ENCODE assay signal across 1 cellular context in the genomic region with DNA sequence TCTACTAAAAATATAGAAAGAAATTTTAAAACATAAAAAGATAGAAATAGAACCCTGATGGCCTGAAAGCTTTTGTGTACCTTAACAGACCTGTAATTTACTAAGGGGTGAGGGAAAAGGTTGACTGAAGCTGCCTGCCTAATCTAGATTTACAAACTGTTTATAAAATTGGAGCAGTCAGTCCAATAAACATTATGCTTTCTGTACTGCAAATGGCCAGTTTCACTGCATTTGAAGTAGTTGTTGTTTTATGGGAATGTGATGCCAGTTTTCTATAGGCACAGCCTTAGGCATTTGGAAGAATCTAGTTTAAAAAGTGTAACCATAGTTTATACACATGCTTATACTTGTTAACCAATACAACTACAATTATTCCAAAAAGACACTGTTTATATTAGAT.
TF ChIP-seq lines count a peak whose summit lies in the region.

No MANE protein-coding gene starts in this region.

TF ChIP-seq in HEK293, 187 proteins besides CTCF, POLR2A, EP300 and RAD21 (continued from another document and continues in another):
- TF ChIP-seq, protein P1, sequence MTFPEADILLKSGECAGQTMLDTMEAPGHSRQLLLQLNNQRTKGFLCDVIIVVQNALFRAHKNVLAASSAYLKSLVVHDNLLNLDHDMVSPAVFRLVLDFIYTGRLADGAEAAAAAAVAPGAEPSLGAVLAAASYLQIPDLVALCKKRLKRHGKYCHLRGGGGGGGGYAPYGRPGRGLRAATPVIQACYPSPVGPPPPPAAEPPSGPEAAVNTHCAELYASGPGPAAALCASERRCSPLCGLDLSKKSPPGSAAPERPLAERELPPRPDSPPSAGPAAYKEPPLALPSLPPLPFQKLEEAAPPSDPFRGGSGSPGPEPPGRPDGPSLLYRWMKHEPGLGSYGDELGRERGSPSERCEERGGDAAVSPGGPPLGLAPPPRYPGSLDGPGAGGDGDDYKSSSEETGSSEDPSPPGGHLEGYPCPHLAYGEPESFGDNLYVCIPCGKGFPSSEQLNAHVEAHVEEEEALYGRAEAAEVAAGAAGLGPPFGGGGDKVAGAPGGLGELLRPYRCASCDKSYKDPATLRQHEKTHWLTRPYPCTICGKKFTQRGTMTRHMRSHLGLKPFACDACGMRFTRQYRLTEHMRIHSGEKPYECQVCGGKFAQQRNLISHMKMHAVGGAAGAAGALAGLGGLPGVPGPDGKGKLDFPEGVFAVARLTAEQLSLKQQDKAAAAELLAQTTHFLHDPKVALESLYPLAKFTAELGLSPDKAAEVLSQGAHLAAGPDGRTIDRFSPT (tag by site-specific recombination; IDR thresholded peaks at IDR 0.05): no peak
- TF ChIP-seq ZNF707 (tag by site-specific recombination; IDR thresholded peaks at IDR 0.05) (no peak), FEZF1 (tag by site-specific recombination; IDR thresholded peaks at IDR 0.05) (peak; percentile 99), ZNF433 (tag by site-specific recombination; IDR thresholded peaks at IDR 0.05; ENCODE audit: low read depth) (no peak), ZNF221 (tag by site-specific recombination; IDR thresholded peaks at IDR 0.05; ENCODE audit: borderline replicate concordance) (no peak), ZXDB (tag by site-specific recombination; IDR thresholded peaks at IDR 0.05) (0 out of 2 replicates have a peak, but pooled peaks have one; percentile 31), ZEB2 (tag by site-specific recombination; IDR thresholded peaks at IDR 0.05) (no peak), RBAK (tag by site-specific recombination; IDR thresholded peaks at IDR 0.05) (no peak), ZNF138 (tag by site-specific recombination; IDR thresholded peaks at IDR 0.05; ENCODE audit: borderline replicate concordance) (no peak), ZNF555 (tag by site-specific recombination; conservative IDR thresholded peaks at IDR 0.05) (no peak), ZNF530 (tag by site-specific recombination; IDR thresholded peaks at IDR 0.05; ENCODE audit: low read depth) (no peak), ZNF394 (tag by site-specific recombination; IDR thresholded peaks at IDR 0.05; ENCODE audit: borderline replicate concordance) (no peak), ZNF174 (tag by site-specific recombination; IDR thresholded peaks at IDR 0.05) (no peak), ZNF169 (tag by site-specific recombination; IDR thresholded peaks at IDR 0.05) (no peak), ZNF292 (tag by site-specific recombination; IDR thresholded peaks at IDR 0.05; ENCODE audit: borderline replicate concordance, low read depth) (no peak), ZNF768 (tag by site-specific recombination; IDR thresholded peaks at IDR 0.05) (no peak), ZNF248 (tag by site-specific recombination; IDR thresholded peaks at IDR 0.05) (no peak), ZNF792 (tag by site-specific recombination; IDR thresholded peaks at IDR 0.05) (no peak), MZF1 (tag by site-specific recombination; IDR thresholded peaks at IDR 0.05; ENCODE audit: borderline replicate concordance) (no peak), SP3 (tag by site-specific recombination; IDR thresholded peaks at IDR 0.05) (no peak), ZNF324 (tag by site-specific recombination; IDR thresholded peaks at IDR 0.05) (no peak), ZNF302 (tag by site-specific recombination; IDR thresholded peaks at IDR 0.05; ENCODE audit: low read depth) (no peak), IKZF3 (tag by site-specific recombination; IDR thresholded peaks at IDR 0.05) (peak; percentile 57; the same call in 1 of the 2 replicates), ZNF843 (tag by site-specific recombination; IDR thresholded peaks at IDR 0.05) (peak; percentile 54; the same call in 1 of the 2 replicates), ZNF76 (tag by site-specific recombination; IDR thresholded peaks at IDR 0.05; ENCODE audit: borderline replicate concordance, low read depth) (no peak), ZNF670 (tag by site-specific recombination; IDR thresholded peaks at IDR 0.05; ENCODE audit: low read depth) (no peak), KLF16 (tag by site-specific recombination; IDR thresholded peaks at IDR 0.05) (no peak), SP2 (tag by site-specific recombination; IDR thresholded peaks at IDR 0.05) (no peak), OSR2 (tag by site-specific recombination; IDR thresholded peaks at IDR 0.05) (no peak), ZNF747 (tag by site-specific recombination; IDR thresholded peaks at IDR 0.05) (no peak), PRDM1 (tag by site-specific recombination; IDR thresholded peaks at IDR 0.05) (no peak), GLIS2 (tag by site-specific recombination; IDR thresholded peaks at IDR 0.05) (no peak), ZNF423 (tag by site-specific recombination; IDR thresholded peaks at IDR 0.05) (no peak), ZNF624 (tag by site-specific recombination; IDR thresholded peaks at IDR 0.05) (no peak), ZNF791 (tag by site-specific recombination; IDR thresholded peaks at IDR 0.05) (no peak), ZFP37 (tag by site-specific recombination; IDR thresholded peaks at IDR 0.05) (no peak), ZNF571 (tag by site-specific recombination; IDR thresholded peaks at IDR 0.05) (no peak), ZNF521 (tag by site-specific recombination; IDR thresholded peaks at IDR 0.05) (no peak), ZNF266 (tag by site-specific recombination; IDR thresholded peaks at IDR 0.05; ENCODE audit: low read depth) (no peak), ZNF335 (tag by site-specific recombination; conservative IDR thresholded peaks at IDR 0.05) (0 out of 2 replicates have a peak, but pooled peaks have one; percentile 20), ZIC2 (tag by site-specific recombination; IDR thresholded peaks at IDR 0.05) (no peak)
- TF ChIP-seq, protein P2, sequence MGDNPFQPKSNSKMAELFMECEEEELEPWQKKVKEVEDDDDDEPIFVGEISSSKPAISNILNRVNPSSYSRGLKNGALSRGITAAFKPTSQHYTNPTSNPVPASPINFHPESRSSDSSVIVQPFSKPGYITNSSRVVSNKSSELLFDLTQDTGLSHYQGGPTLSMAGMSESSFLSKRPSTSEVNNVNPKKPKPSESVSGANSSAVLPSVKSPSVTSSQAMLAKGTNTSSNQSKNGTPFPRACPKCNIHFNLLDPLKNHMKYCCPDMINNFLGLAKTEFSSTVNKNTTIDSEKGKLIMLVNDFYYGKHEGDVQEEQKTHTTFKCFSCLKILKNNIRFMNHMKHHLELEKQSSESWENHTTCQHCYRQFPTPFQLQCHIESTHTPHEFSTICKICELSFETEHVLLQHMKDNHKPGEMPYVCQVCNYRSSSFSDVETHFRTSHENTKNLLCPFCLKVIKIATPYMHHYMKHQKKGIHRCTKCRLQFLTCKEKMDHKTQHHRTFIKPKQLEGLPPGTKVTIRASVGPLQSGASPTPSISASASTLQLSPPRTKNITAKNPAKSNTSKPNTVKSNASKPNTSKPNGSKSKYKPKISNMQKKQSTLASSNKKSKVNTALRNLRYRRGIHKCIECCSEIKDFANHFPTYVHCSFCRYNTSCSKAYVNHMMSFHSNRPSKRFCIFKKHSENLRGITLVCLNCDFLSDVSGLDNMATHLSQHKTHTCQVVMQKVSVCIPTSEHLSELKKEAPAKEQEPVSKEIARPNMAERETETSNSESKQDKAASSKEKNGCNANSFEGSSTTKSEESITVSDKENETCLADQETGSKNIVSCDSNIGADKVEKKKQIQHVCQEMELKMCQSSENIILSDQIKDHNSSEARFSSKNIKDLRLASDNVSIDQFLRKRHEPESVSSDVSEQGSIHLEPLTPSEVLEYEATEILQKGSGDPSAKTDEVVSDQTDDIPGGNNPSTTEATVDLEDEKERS (tag by site-specific recombination; IDR thresholded peaks at IDR 0.05): no peak
- TF ChIP-seq, protein P3, sequence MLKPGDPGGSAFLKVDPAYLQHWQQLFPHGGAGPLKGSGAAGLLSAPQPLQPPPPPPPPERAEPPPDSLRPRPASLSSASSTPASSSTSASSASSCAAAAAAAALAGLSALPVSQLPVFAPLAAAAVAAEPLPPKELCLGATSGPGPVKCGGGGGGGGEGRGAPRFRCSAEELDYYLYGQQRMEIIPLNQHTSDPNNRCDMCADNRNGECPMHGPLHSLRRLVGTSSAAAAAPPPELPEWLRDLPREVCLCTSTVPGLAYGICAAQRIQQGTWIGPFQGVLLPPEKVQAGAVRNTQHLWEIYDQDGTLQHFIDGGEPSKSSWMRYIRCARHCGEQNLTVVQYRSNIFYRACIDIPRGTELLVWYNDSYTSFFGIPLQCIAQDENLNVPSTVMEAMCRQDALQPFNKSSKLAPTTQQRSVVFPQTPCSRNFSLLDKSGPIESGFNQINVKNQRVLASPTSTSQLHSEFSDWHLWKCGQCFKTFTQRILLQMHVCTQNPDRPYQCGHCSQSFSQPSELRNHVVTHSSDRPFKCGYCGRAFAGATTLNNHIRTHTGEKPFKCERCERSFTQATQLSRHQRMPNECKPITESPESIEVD (tag by site-specific recombination; IDR thresholded peaks at IDR 0.05): peak; percentile 93
- TF ChIP-seq, protein P4, sequence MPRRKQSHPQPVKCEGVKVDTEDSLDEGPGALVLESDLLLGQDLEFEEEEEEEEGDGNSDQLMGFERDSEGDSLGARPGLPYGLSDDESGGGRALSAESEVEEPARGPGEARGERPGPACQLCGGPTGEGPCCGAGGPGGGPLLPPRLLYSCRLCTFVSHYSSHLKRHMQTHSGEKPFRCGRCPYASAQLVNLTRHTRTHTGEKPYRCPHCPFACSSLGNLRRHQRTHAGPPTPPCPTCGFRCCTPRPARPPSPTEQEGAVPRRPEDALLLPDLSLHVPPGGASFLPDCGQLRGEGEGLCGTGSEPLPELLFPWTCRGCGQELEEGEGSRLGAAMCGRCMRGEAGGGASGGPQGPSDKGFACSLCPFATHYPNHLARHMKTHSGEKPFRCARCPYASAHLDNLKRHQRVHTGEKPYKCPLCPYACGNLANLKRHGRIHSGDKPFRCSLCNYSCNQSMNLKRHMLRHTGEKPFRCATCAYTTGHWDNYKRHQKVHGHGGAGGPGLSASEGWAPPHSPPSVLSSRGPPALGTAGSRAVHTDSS (tag by site-specific recombination; IDR thresholded peaks at IDR 0.05): no peak
- TF ChIP-seq, protein P5, sequence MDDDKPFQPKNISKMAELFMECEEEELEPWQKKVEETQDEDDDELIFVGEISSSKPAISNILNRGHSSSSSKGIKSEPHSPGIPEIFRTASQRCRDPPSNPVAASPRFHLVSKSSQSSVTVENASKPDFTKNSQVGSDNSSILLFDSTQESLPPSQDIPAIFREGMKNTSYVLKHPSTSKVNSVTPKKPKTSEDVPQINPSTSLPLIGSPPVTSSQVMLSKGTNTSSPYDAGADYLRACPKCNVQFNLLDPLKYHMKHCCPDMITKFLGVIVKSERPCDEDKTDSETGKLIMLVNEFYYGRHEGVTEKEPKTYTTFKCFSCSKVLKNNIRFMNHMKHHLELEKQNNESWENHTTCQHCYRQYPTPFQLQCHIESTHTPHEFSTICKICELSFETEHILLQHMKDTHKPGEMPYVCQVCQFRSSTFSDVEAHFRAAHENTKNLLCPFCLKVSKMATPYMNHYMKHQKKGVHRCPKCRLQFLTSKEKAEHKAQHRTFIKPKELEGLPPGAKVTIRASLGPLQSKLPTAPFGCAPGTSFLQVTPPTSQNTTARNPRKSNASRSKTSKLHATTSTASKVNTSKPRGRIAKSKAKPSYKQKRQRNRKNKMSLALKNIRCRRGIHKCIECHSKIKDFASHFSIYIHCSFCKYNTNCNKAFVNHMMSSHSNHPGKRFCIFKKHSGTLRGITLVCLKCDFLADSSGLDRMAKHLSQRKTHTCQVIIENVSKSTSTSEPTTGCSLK (tag by site-specific recombination; IDR thresholded peaks at IDR 0.05): no peak
- TF ChIP-seq, protein P6, sequence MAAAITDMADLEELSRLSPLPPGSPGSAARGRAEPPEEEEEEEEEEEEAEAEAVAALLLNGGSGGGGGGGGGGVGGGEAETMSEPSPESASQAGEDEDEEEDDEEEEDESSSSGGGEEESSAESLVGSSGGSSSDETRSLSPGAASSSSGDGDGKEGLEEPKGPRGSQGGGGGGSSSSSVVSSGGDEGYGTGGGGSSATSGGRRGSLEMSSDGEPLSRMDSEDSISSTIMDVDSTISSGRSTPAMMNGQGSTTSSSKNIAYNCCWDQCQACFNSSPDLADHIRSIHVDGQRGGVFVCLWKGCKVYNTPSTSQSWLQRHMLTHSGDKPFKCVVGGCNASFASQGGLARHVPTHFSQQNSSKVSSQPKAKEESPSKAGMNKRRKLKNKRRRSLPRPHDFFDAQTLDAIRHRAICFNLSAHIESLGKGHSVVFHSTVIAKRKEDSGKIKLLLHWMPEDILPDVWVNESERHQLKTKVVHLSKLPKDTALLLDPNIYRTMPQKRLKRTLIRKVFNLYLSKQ (tag by site-specific recombination; IDR thresholded peaks at IDR 0.05; ENCODE audit: borderline replicate concordance): no peak
- TF ChIP-seq, protein P7, sequence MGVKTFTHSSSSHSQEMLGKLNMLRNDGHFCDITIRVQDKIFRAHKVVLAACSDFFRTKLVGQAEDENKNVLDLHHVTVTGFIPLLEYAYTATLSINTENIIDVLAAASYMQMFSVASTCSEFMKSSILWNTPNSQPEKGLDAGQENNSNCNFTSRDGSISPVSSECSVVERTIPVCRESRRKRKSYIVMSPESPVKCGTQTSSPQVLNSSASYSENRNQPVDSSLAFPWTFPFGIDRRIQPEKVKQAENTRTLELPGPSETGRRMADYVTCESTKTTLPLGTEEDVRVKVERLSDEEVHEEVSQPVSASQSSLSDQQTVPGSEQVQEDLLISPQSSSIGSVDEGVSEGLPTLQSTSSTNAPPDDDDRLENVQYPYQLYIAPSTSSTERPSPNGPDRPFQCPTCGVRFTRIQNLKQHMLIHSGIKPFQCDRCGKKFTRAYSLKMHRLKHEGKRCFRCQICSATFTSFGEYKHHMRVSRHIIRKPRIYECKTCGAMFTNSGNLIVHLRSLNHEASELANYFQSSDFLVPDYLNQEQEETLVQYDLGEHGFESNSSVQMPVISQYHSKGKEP (tag by site-specific recombination; IDR thresholded peaks at IDR 0.05): peak; percentile 86
- TF ChIP-seq, protein P8, sequence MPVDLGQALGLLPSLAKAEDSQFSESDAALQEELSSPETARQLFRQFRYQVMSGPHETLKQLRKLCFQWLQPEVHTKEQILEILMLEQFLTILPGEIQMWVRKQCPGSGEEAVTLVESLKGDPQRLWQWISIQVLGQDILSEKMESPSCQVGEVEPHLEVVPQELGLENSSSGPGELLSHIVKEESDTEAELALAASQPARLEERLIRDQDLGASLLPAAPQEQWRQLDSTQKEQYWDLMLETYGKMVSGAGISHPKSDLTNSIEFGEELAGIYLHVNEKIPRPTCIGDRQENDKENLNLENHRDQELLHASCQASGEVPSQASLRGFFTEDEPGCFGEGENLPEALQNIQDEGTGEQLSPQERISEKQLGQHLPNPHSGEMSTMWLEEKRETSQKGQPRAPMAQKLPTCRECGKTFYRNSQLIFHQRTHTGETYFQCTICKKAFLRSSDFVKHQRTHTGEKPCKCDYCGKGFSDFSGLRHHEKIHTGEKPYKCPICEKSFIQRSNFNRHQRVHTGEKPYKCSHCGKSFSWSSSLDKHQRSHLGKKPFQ (tag by site-specific recombination; IDR thresholded peaks at IDR 0.05): no peak
- TF ChIP-seq, protein P9, sequence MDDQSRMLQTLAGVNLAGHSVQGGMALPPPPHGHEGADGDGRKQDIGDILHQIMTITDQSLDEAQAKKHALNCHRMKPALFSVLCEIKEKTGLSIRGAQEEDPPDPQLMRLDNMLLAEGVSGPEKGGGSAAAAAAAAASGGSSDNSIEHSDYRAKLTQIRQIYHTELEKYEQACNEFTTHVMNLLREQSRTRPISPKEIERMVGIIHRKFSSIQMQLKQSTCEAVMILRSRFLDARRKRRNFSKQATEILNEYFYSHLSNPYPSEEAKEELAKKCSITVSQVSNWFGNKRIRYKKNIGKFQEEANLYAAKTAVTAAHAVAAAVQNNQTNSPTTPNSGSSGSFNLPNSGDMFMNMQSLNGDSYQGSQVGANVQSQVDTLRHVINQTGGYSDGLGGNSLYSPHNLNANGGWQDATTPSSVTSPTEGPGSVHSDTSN (CRISPR knock-in tag; IDR thresholded peaks at IDR 0.05): no peak
